ENCODE assay signal across 15 cellular contexts in genomic region chr2:102350118-102350793, GRCh38.
"Had no signal": no experiment of that assay in that cellular context is flagged by ENCODE, and none has a peak within 500 bp of the region (broad histone marks: within the 10 kb centered on the region; RNA-seq: fewer than 3 reads in every experiment).

No MANE protein-coding gene starts in this region.

- H3K9me3 ChIP-seq: breast epithelium, esophagus squamous epithelium, neutrophil, tibial nerve had no signal

- H3K4me3 Mint-ChIP-seq: naive B cell, T-cell had no signal

- H3K9me3 Mint-ChIP-seq: naive B cell, T-cell had no signal

- DNase-seq: activated CD4-positive, alpha-beta T cell treated with anti-CD3 and anti-CD28 coated beads for 48 hours; activated naive CD4-positive, alpha-beta T cell treated with anti-CD3 and anti-CD28 coated beads, Interleukin-2, amount 50 U/mL, for 16 hours; anterior cingulate cortex; esophagus squamous epithelium; foreskin fibroblast; left colon; naive B cell; right cardiac atrium; small intestine; T-cell; WERI-Rb-1 had no signal

- H3K27me3 ChIP-seq: breast epithelium, esophagus squamous epithelium had no signal

- H3K27ac ChIP-seq: breast epithelium, esophagus squamous epithelium, neutrophil, tibial nerve, WERI-Rb-1 had no signal

- H3K36me3 ChIP-seq: breast epithelium, esophagus squamous epithelium, neutrophil, tibial nerve, WERI-Rb-1 had no signal

- H3K36me3 Mint-ChIP-seq: naive B cell, T-cell had no signal

- H3K4me1 ChIP-seq: breast epithelium had no signal

- H3K4me3 ChIP-seq: breast epithelium, esophagus squamous epithelium, lung, tibial nerve had no signal

- H3K27ac Mint-ChIP-seq: T-cell had no signal

- ATAC-seq: left colon, T-cell had no signal
